ENCODE assay signal across 20 cellular contexts in genomic region chr22:35873426-35873825, GRCh38.
"Had no signal": no experiment of that assay in that cellular context is flagged by ENCODE, and none has a peak within 500 bp of the region (broad histone marks: within the 10 kb centered on the region; RNA-seq: fewer than 3 reads in every experiment).

No MANE protein-coding gene starts in this region.

- H3K4me1 ChIP-seq: testis, upper lobe of right lung had no signal

- H3K36me3 ChIP-seq: esophagus muscularis mucosa, gastroesophageal sphincter, neutrophil, sigmoid colon, tibial nerve, upper lobe of right lung had no signal

- H3K27me3 ChIP-seq: esophagus muscularis mucosa, gastroesophageal sphincter, neutrophil, sigmoid colon, testis, tibial nerve, upper lobe of right lung had no signal

- H3K4me3 ChIP-seq: esophagus muscularis mucosa, gastroesophageal sphincter, psoas muscle, sigmoid colon, skin epidermis, testis, tibial nerve, upper lobe of right lung had no signal

- ATAC-seq: gastroesophageal sphincter; naive thymus-derived CD4-positive, alpha-beta T cell; stimulated activated naive CD8-positive, alpha-beta T cell treated with anti-CD3 and anti-CD28 coated beads, Interleukin-15, amount 100 ng/mL, for 72 hours; upper lobe of right lung had no signal

- DNase-seq: effector memory CD4-positive, alpha-beta T cell; immature natural killer cell; naive thymus-derived CD4-positive, alpha-beta T cell; nephron progenitor cell; psoas muscle; retina; sigmoid colon; stimulated activated CD4-positive, alpha-beta T cell treated with anti-CD3 and anti-CD28 coated beads, Interleukin-2, amount 100 ng/mL, for 24 hours; stimulated activated CD4-positive, alpha-beta T cell treated with anti-CD3 and anti-CD28 coated beads, Interleukin-4, amount 100 ng/mL, for 4 hours; stimulated activated naive B cell treated with anti-CD40 and anti-IgM and Interleukin-4, amounts not matched to agents 10 μg/mL and 1 μg/mL and 100 μg/mL, for 72 hours; stimulated activated naive CD8-positive, alpha-beta T cell treated with anti-CD3 and anti-CD28 coated beads, Interleukin-15, amount 100 ng/mL, for 72 hours; testis; upper lobe of right lung had no signal

- H3K9me3 ChIP-seq: esophagus muscularis mucosa, gastroesophageal sphincter, neutrophil, psoas muscle, sigmoid colon, testis, upper lobe of right lung had no signal

- FAIRE-seq: endometrium, keratinocyte had no signal

- H3K27ac ChIP-seq: esophagus muscularis mucosa, gastroesophageal sphincter, neutrophil, skin epidermis, testis, tibial nerve, upper lobe of right lung had no signal
